ENCODE assay signal across 8 cellular contexts in genomic region chr9:83111169-83111568, GRCh38. TPM values are rescaled to one million over a fixed set of nuclear protein-coding genes. Genes with fewer than 3 reads are reported as not detected.
"Had no signal": no experiment of that assay in that cellular context is flagged by ENCODE, and none has a peak within 500 bp of the region (broad histone marks: within the 10 kb centered on the region; RNA-seq: fewer than 3 reads in every experiment).

No MANE protein-coding gene starts in this region.

- H3K4me3 Mint-ChIP-seq: GM23338, HFFc6 had no signal

- H3K9ac ChIP-seq: GM23248 had no signal

- H3K4me3 ChIP-seq: GM23248, GM23338, HAP-1 had no signal

- H3K27ac Mint-ChIP-seq: GM23338, HFFc6 had no signal

- H2AFZ ChIP-seq: GM23248 had no signal

- H3K9me3 ChIP-seq: HAP-1 had no signal

- H3K4me2 ChIP-seq: GM23338 had no signal

- H3K4me1 ChIP-seq: HAP-1 had no signal

- H3K27ac ChIP-seq: GM23248 had no signal

- DNase-seq: GM23248, GOT3, H7, HCEC 1CT, HFFc6 had no signal

- ATAC-seq: GM23338, HCT116 had no signal

- H3K36me3 ChIP-seq: HAP-1 had no signal

RNA-seq across cellular contexts. Expression of gene RASEF, which starts 48.2 kb away (rescaled TPM):
- polyA plus RNA-seq: GM23248 had no signal
